Comparison of ENCODE assay signal across 13 cellular contexts in genomic region chr17:45077643-45078042, GRCh38. TPM values are rescaled to one million over a fixed set of nuclear protein-coding genes. Genes with fewer than 3 reads are reported as not detected.
DNase-seq lines count a peak whose midpoint lies in the region; ATAC-seq, FAIRE-seq and TF ChIP-seq lines count a peak whose summit lies in the region.
"Had no signal": no experiment of that assay in that cellular context is flagged by ENCODE, and none has a peak within 500 bp of the region (broad histone marks: within the 10 kb centered on the region; RNA-seq: fewer than 3 reads in every experiment).

No MANE protein-coding gene starts in this region.

- no peaks in the 10 kb centered on the region for H4K20me1 ChIP-seq in GM12878 (ENCODE audit: control insufficient read depth, insufficient read depth)
- H4K20me1 ChIP-seq in smooth muscle cell (ENCODE audit: low read depth): peaks cover 55% of the 10 kb centered on the region

- H3K9ac ChIP-seq in GM12878 (ENCODE audit: control insufficient read depth, insufficient read depth, low read length): no peak overlapping the region
- H3K9ac ChIP-seq in smooth muscle cell (ENCODE audit: low read depth): no peak overlapping the region

- no peak for TF ChIP-seq CTCF in GM12878 (IDR thresholded peaks at IDR 0.05 in 2 of 3, conservative IDR thresholded peaks at IDR 0.05 in 1 of 3; ENCODE audit: control insufficient read depth in 2 of 3, extremely low read depth in 1 of 3, insufficient read depth in 1 of 3, low read depth in 3 of 3, low read length in 3 of 3)
- no peak for TF ChIP-seq CTCF in stomach (IDR thresholded peaks at IDR 0.05)
- no peak for TF ChIP-seq CTCF in smooth muscle cell (IDR thresholded peaks at IDR 0.05; ENCODE audit: borderline replicate concordance, insufficient read depth, poor library complexity, severe bottlenecking)

- no peak for TF ChIP-seq RAD21 in GM12878 (IDR thresholded peaks at IDR 0.05; ENCODE audit: insufficient read depth, low read depth, low read length)

- H3K4me2 ChIP-seq in GM12878 (ENCODE audit: control insufficient read depth, insufficient read depth) (no peak overlapping the region), smooth muscle cell (no peak overlapping the region)

- DNase-seq in activated CD4-positive, alpha-beta T cell treated with anti-CD3 and anti-CD28 coated beads for 36 hours: no peak
- no peak for DNase-seq in activated CD4-positive, alpha-beta T cell treated with anti-CD3 and anti-CD28 coated beads, Interleukin-2, amount 10 ng/mL, durations not matched to agents 7 days and 5 days
- DNase-seq in NOMO-1 treated with DMSO at 0.1 percent for 48 hours (lab: John Stamatoyannopoulos, UW; ENCODE audit: unreplicated experiment): peak; percentile 96
- DNase-seq in GM12878 (ENCODE audit: low read depth, low spot score): peak; percentile 41
- no peak for DNase-seq in stomach
- DNase-seq in NCI-H2171 (lab: John Stamatoyannopoulos, UW): no peak
- no peak for DNase-seq in smooth muscle cell (lab: John Stamatoyannopoulos, UW; ENCODE audit: unreplicated experiment)
- no peak for DNase-seq in CD4-positive, alpha-beta memory T cell
- DNase-seq: glutamatergic neuron, NCI-H1105 treated with DMSO at 0.1 percent for 48 hours, NCI-H69 had no signal

- H3K36me3 ChIP-seq in GM12878 (ENCODE audit: control insufficient read depth in 2 of 2, insufficient read depth in 2 of 2, low read length in 1 of 2) (peaks cover 18 to 21% of the 10 kb centered on the region in 2 experiments), stomach (peaks cover 10 to 62% (median 56%) of the 10 kb centered on the region in 4 donors), smooth muscle cell (ENCODE audit: low read depth) (peaks cover 12% of the 10 kb centered on the region)
- peaks cover 24% of the 10 kb centered on the region for H3K36me3 ChIP-seq in CD4-positive, alpha-beta memory T cell (ENCODE audit: insufficient read depth, low read length)

- TF ChIP-seq POLR2A in GM12878 (IDR thresholded peaks at IDR 0.05; ENCODE audit: low read depth, low read length) (no peak), stomach (IDR thresholded peaks at IDR 0.05) (no peak)

- no peaks in the 10 kb centered on the region for H3K27me3 ChIP-seq in GM12878 (replicated peaks in 1 of 2; ENCODE audit: control insufficient read depth in 2 of 2, insufficient read depth in 2 of 2, low read length in 1 of 2)
- no peaks in the 10 kb centered on the region for H3K27me3 ChIP-seq in stomach
- no peaks in the 10 kb centered on the region for H3K27me3 ChIP-seq in smooth muscle cell (ENCODE audit: low read depth)
- H3K27me3 ChIP-seq in CD4-positive, alpha-beta memory T cell (ENCODE audit: insufficient read depth, low read length): no peaks in the 10 kb centered on the region
- H3K27me3 ChIP-seq: SJSA1 had no signal

- H3K27me3 Mint-ChIP-seq in activated CD4-positive, alpha-beta T cell treated with anti-CD3 and anti-CD28 coated beads for 36 hours: no peaks in the 10 kb centered on the region
- no peaks in the 10 kb centered on the region for H3K27me3 Mint-ChIP-seq in activated CD4-positive, alpha-beta T cell treated with anti-CD3 and anti-CD28 coated beads, Interleukin-2, amount 10 ng/mL, durations not matched to agents 7 days and 5 days
- no peaks in the 10 kb centered on the region for H3K27me3 Mint-ChIP-seq in CD4-positive, alpha-beta memory T cell

- RAD21 ChIA-PET in GM12878 (lab: Charles Lee; ENCODE audit: unreplicated experiment): no interaction called here

- no peak for TF ChIP-seq EP300 in GM12878 (IDR thresholded peaks at IDR 0.05; ENCODE audit: borderline replicate concordance in 1 of 2, control insufficient read depth in 1 of 2, low read depth in 2 of 2, low read length in 2 of 2)
- no peak for TF ChIP-seq EP300 in stomach (IDR thresholded peaks at IDR 0.05)

- 11% methylated on average over 3 of the region's 3 CpGs for WGBS in GM12878 (ENCODE audit: insufficient coverage, insufficient replicate concordance, low lambda C conversion rate, missing lambda C conversion rate)
- WGBS in stomach, 5 donors: 81 to 90% (median 86%) methylated on average over 3 of the region's 3 CpGs
- 87% methylated on average over 3 of the region's 3 CpGs for WGBS in smooth muscle cell (ENCODE audit: low lambda C conversion rate)

- peaks cover 38% of the 10 kb centered on the region for H3K4me1 Mint-ChIP-seq in activated CD4-positive, alpha-beta T cell treated with anti-CD3 and anti-CD28 coated beads for 36 hours
- H3K4me1 Mint-ChIP-seq in activated CD4-positive, alpha-beta T cell treated with anti-CD3 and anti-CD28 coated beads, Interleukin-2, amount 10 ng/mL, durations not matched to agents 7 days and 5 days: peaks cover 20% of the 10 kb centered on the region
- peaks cover 16 to 31% (median 22%) of the 10 kb centered on the region in 4 donors for H3K4me1 Mint-ChIP-seq in CD4-positive, alpha-beta memory T cell

- H3K9me3 Mint-ChIP-seq in activated CD4-positive, alpha-beta T cell treated with anti-CD3 and anti-CD28 coated beads for 36 hours (ENCODE audit: low read depth): no peaks in the 10 kb centered on the region
- H3K9me3 Mint-ChIP-seq in activated CD4-positive, alpha-beta T cell treated with anti-CD3 and anti-CD28 coated beads, Interleukin-2, amount 10 ng/mL, durations not matched to agents 7 days and 5 days: no peaks in the 10 kb centered on the region
- H3K9me3 Mint-ChIP-seq in CD4-positive, alpha-beta memory T cell: no peaks in the 10 kb centered on the region

- SMC1A ChIA-PET in GM12878 (lab: Charles Lee; ENCODE audit: uncharacterized antibody, unreplicated experiment): interaction anchor here (0.9 to 2.1 kb wide), 3 partner anchors 10 to 39 kb away, joined by 3 to 10 read pairs (median 4); no protein-coding TSS in a partner anchor

- in situ Hi-C loops in GM12878 (cut with MboI): no loop called here

- peaks cover 19% of the 10 kb centered on the region for H3K4me1 ChIP-seq in GM12878 (ENCODE audit: control insufficient read depth, insufficient read depth, low read length)
- peaks cover 0 to 48% (median 21%) of the 10 kb centered on the region in 4 donors for H3K4me1 ChIP-seq in stomach
- no peaks in the 10 kb centered on the region for H3K4me1 ChIP-seq in smooth muscle cell (ENCODE audit: low read depth)
- H3K4me1 ChIP-seq in CD4-positive, alpha-beta memory T cell (ENCODE audit: insufficient read depth, low read length): no peaks in the 10 kb centered on the region

- H3K9me3 ChIP-seq in GM12878 (replicated peaks; ENCODE audit: control insufficient read depth, insufficient read depth, low read length) (no peaks in the 10 kb centered on the region), stomach (no peaks in the 10 kb centered on the region), smooth muscle cell (replicated peaks; ENCODE audit: low read depth) (no peaks in the 10 kb centered on the region)
- H3K9me3 ChIP-seq in CD4-positive, alpha-beta memory T cell (ENCODE audit: control insufficient read depth in 1 of 2, low read length in 2 of 2): no peaks in the 10 kb centered on the region
- H3K9me3 ChIP-seq: SJSA1 had no signal

- peaks cover 15% of the 10 kb centered on the region for H3F3A ChIP-seq in smooth muscle cell (ENCODE audit: low read depth)

- H3K79me2 ChIP-seq in GM12878 (ENCODE audit: control insufficient read depth, insufficient read depth, low read length) (peaks cover 46% of the 10 kb centered on the region), smooth muscle cell (ENCODE audit: low read depth) (peaks cover 71% of the 10 kb centered on the region)

- FAIRE-seq in GM12878 (lab: Jason Lieb, UNC): peak; percentile 61
- FAIRE-seq: endometrium had no signal

- H3K4me3 ChIP-seq in GM12878 (no peak overlapping the region), stomach (no peak overlapping the region), smooth muscle cell (no peak overlapping the region)
- H3K4me3 ChIP-seq in CD4-positive, alpha-beta memory T cell (ENCODE audit: low read length in 2 of 2): no peak overlapping the region
- H3K4me3 ChIP-seq: SJSA1 had no signal

- ATAC-seq in activated CD4-positive, alpha-beta T cell treated with anti-CD3 and anti-CD28 coated beads for 36 hours: peak; percentile 63
- ATAC-seq in GM12878: peak; percentile 68

- no TSS peak for BruUV-seq in GM12878 (replicated peaks; lab: Mats Ljungman, UMichigan)

- H2AFZ ChIP-seq in GM12878 (ENCODE audit: control insufficient read depth, low read depth, low read length) (no peak overlapping the region), smooth muscle cell (ENCODE audit: low read depth) (no peak overlapping the region)

- peaks cover 36% of the 10 kb centered on the region for H3K36me3 Mint-ChIP-seq in activated CD4-positive, alpha-beta T cell treated with anti-CD3 and anti-CD28 coated beads for 36 hours (ENCODE audit: low read depth)
- peaks cover 29% of the 10 kb centered on the region for H3K36me3 Mint-ChIP-seq in activated CD4-positive, alpha-beta T cell treated with anti-CD3 and anti-CD28 coated beads, Interleukin-2, amount 10 ng/mL, durations not matched to agents 7 days and 5 days (ENCODE audit: low read depth)
- peaks cover 22 to 31% of the 10 kb centered on the region in 2 donors for H3K36me3 Mint-ChIP-seq in CD4-positive, alpha-beta memory T cell

- H3K4me3 Mint-ChIP-seq in activated CD4-positive, alpha-beta T cell treated with anti-CD3 and anti-CD28 coated beads for 36 hours: no peak overlapping the region
- H3K4me3 Mint-ChIP-seq in activated CD4-positive, alpha-beta T cell treated with anti-CD3 and anti-CD28 coated beads, Interleukin-2, amount 10 ng/mL, durations not matched to agents 7 days and 5 days: no peak overlapping the region
- H3K4me3 Mint-ChIP-seq in CD4-positive, alpha-beta memory T cell: no peak overlapping the region

- POLR2A ChIA-PET in activated CD4-positive, alpha-beta T cell treated with anti-CD3 and anti-CD28 coated beads for 36 hours (lab: Charles Lee): interaction anchor here (0.7 to 1.1 kb wide), 2 partner anchors 10 to 28 kb away, joined by 3 to 6 read pairs; no protein-coding TSS in a partner anchor
- POLR2A ChIA-PET in activated CD4-positive, alpha-beta T cell treated with anti-CD3 and anti-CD28 coated beads, Interleukin-2, amount 10 ng/mL, durations not matched to agents 7 days and 5 days (lab: Charles Lee): no interaction called here
- POLR2A ChIA-PET in GM12878 (lab: Charles Lee): no interaction called here
- POLR2A ChIA-PET in CD4-positive, alpha-beta memory T cell (lab: Charles Lee; ENCODE audit: partially characterized antibody): no interaction called here

- intact Hi-C loops in activated CD4-positive, alpha-beta T cell treated with anti-CD3 and anti-CD28 coated beads for 36 hours (cut with DNase I, micrococcal nuclease): no loop called here
- intact Hi-C loops in GM12878 (cut with micrococcal nuclease; ENCODE audit: unreplicated experiment) (no loop called here), stomach (cut with DNase I; ENCODE audit: low total_unique reads) (no loop called here)
- intact Hi-C loops in CD4-positive, alpha-beta memory T cell (cut with micrococcal nuclease): no loop called here

- H3K27ac ChIP-seq in GM12878 (ENCODE audit: control insufficient read depth, insufficient read depth) (peak overlapping the region; percentile 53), stomach (peak overlapping the region in 4 of 5 donors; percentile 15 to 75 (median 30)), smooth muscle cell (ENCODE audit: low read depth) (no peak overlapping the region)
- no peak overlapping the region for H3K27ac ChIP-seq in CD4-positive, alpha-beta memory T cell (ENCODE audit: low read depth, low read length)
- H3K27ac ChIP-seq: SJSA1 had no signal

- H3K27ac Mint-ChIP-seq in activated CD4-positive, alpha-beta T cell treated with anti-CD3 and anti-CD28 coated beads for 36 hours: no peak overlapping the region
- no peak overlapping the region for H3K27ac Mint-ChIP-seq in activated CD4-positive, alpha-beta T cell treated with anti-CD3 and anti-CD28 coated beads, Interleukin-2, amount 10 ng/mL, durations not matched to agents 7 days and 5 days
- peak overlapping the region in 2 of 7 donors; percentile 27 to 60 for H3K27ac Mint-ChIP-seq in CD4-positive, alpha-beta memory T cell

- CTCF ChIA-PET in activated CD4-positive, alpha-beta T cell treated with anti-CD3 and anti-CD28 coated beads for 36 hours (lab: Charles Lee): interaction anchor here (0.7 to 1.1 kb wide), 2 partner anchors 41 to 56 kb away, joined by 3 read pairs; no protein-coding TSS in a partner anchor
- CTCF ChIA-PET in activated CD4-positive, alpha-beta T cell treated with anti-CD3 and anti-CD28 coated beads, Interleukin-2, amount 10 ng/mL, durations not matched to agents 7 days and 5 days (lab: Charles Lee): no interaction called here
- CTCF ChIA-PET in GM12878 (lab: Yijun Ruan, JAX): interaction anchor here (1.3 to 1.6 kb wide), 2 partner anchors 21 to 157 kb away, joined by 6 read pairs; no protein-coding TSS in a partner anchor
- CTCF ChIA-PET in CD4-positive, alpha-beta memory T cell (lab: Charles Lee; ENCODE audit: partially characterized antibody): no interaction called here

RNA-seq across cellular contexts. Expression of gene NMT1, which starts 16.5 kb away (rescaled TPM):
- total RNA-seq in activated CD4-positive, alpha-beta T cell treated with anti-CD3 and anti-CD28 coated beads for 36 hours: 100 to 1,000 TPM; 170 to 175 TPM
- total RNA-seq in activated CD4-positive, alpha-beta T cell treated with anti-CD3 and anti-CD28 coated beads, Interleukin-2, amount 10 ng/mL, durations not matched to agents 7 days and 5 days: 100 to 1,000 TPM; 118 to 138 TPM
- 95.0 and 103 TPM in 2 replicates for total RNA-seq in GM12878 (2013; cell fraction: nucleolus; rRNA removed)
- total RNA-seq in GM12878 (2014; rRNA removed) (118 and 121 TPM in 2 replicates), GM12878 (2014; rRNA removed; fragmentation: Illumina TruSeq; extraction: Trizol) (391 and 395 TPM in 2 replicates), GM12878 (2021) (204 and 223 TPM in 2 replicates), stomach (100 to 1,000 TPM in 2 of 5 donors, 10 to 100 TPM in 3; 30.1 to 229 (median 74.0) TPM), smooth muscle cell (78.7 and 87.6 TPM in 2 replicates)
- 42.9 TPM for polyA plus RNA-seq in GM12878 (2011; ENCODE audit: low read depth)
- polyA plus RNA-seq in GM12878 (2011; rRNA removed) (116 and 138 TPM in 2 replicates), GM12878 (2014; fragmentation: Illumina TruSeq; extraction: Trizol) (80.7 and 216 TPM in 2 replicates), GM12878 (2014; fragmentation: Nextera tagmentation; extraction: Ambion mirVana) (100 to 1,000 TPM; 282 to 342 TPM), GM12878 (2014; rRNA removed) (96.7 and 112 TPM in 2 replicates), GM12878 (2016; fragmentation: Nextera tagmentation; extraction: Ambion mirVana) (100 to 1,000 TPM; 221 to 226 TPM), stomach (100 to 1,000 TPM in 1 of 3 donors, 10 to 100 TPM in 2; 23.3 to 230 (median 49.7) TPM), smooth muscle cell (105 and 148 TPM in 2 replicates)
- polyA plus RNA-seq in GM12878 (2011; cell fraction: cytosol; rRNA removed): 65.2 and 75.7 TPM in 2 replicates
- polyA plus RNA-seq in GM12878 (2011; cell fraction: nucleus; rRNA removed): 129 and 147 TPM in 2 replicates
- 87.9 and 96.7 TPM in 2 replicates for polyA plus RNA-seq in GM12878 (2012)
- polyA minus RNA-seq in GM12878 (2011; rRNA and poly(A)+ RNA removed): 62.4 and 90.4 TPM in 2 replicates
- 128 and 150 TPM in 2 replicates for polyA minus RNA-seq in GM12878 (2011; cell fraction: cytosol; rRNA and poly(A)+ RNA removed)
- 33.1 and 219 TPM in 2 replicates for polyA minus RNA-seq in GM12878 (2011; cell fraction: nucleus; rRNA and poly(A)+ RNA removed)
- total RNA-seq in CD4-positive, alpha-beta memory T cell: 100 to 1,000 TPM; 125 to 126 TPM
- 10 to 100 TPM; 56.2 to 75.7 TPM for polyA plus RNA-seq in CD4-positive, alpha-beta memory T cell

RNA-seq across cellular contexts. Expression of gene DCAKD, which starts 26.2 kb away (rescaled TPM):
- total RNA-seq in activated CD4-positive, alpha-beta T cell treated with anti-CD3 and anti-CD28 coated beads for 36 hours: 10 to 100 TPM; 34.8 to 36.2 TPM
- 10 to 100 TPM; 36.5 to 38.6 TPM for total RNA-seq in activated CD4-positive, alpha-beta T cell treated with anti-CD3 and anti-CD28 coated beads, Interleukin-2, amount 10 ng/mL, durations not matched to agents 7 days and 5 days
- total RNA-seq in GM12878 (2013; cell fraction: nucleolus; rRNA removed): 35.2 and 43.0 TPM in 2 replicates
- total RNA-seq in GM12878 (2014; rRNA removed) (49.4 and 62.7 TPM in 2 replicates), GM12878 (2014; rRNA removed; fragmentation: Illumina TruSeq; extraction: Trizol) (23.0 and 27.9 TPM in 2 replicates), GM12878 (2021) (44.4 and 45.8 TPM in 2 replicates), stomach (10 to 100 TPM in 3 of 5 donors, 1 to 10 TPM in 2; 2.3 to 22.9 (median 14.9) TPM), smooth muscle cell (24.3 and 42.3 TPM in 2 replicates)
- polyA plus RNA-seq in GM12878 (2011; ENCODE audit: low read depth): 11.7 TPM
- polyA plus RNA-seq in GM12878 (2011; rRNA removed) (14.1 and 32.8 TPM in 2 replicates), GM12878 (2014; fragmentation: Illumina TruSeq; extraction: Trizol) (18.9 and 21.5 TPM in 2 replicates), GM12878 (2014; fragmentation: Nextera tagmentation; extraction: Ambion mirVana) (10 to 100 TPM; 11.6 to 11.7 TPM), GM12878 (2014; rRNA removed) (45.7 and 46.5 TPM in 2 replicates), GM12878 (2016; fragmentation: Nextera tagmentation; extraction: Ambion mirVana) (10 to 100 TPM; 43.8 to 46.1 TPM), stomach (10 to 100 TPM in 2 of 3 donors, 1 to 10 TPM in 1; 9.5 to 17.2 (median 11.5) TPM), smooth muscle cell (25.7 and 28.4 TPM in 2 replicates)
- polyA plus RNA-seq in GM12878 (2011; cell fraction: cytosol; rRNA removed): 55.7 and 60.8 TPM in 2 replicates
- polyA plus RNA-seq in GM12878 (2011; cell fraction: nucleus; rRNA removed): 57.5 and 71.0 TPM in 2 replicates
- 26.3 and 28.2 TPM in 2 replicates for polyA plus RNA-seq in GM12878 (2012)
- 29.1 and 56.8 TPM in 2 replicates for polyA minus RNA-seq in GM12878 (2011; rRNA and poly(A)+ RNA removed)
- polyA minus RNA-seq in GM12878 (2011; cell fraction: cytosol; rRNA and poly(A)+ RNA removed): 22.7 and 27.9 TPM in 2 replicates
- polyA minus RNA-seq in GM12878 (2011; cell fraction: nucleus; rRNA and poly(A)+ RNA removed): 21.2 and 26.2 TPM in 2 replicates
- total RNA-seq in CD4-positive, alpha-beta memory T cell: 10 to 100 TPM; 32.0 to 32.1 TPM
- polyA plus RNA-seq in CD4-positive, alpha-beta memory T cell: 10 to 100 TPM in 1 of 2 donors, 1 to 10 TPM in 1; 8.8 to 16.2 TPM

RNA-seq across cellular contexts. Expression of gene PLCD3, which starts 54.7 kb away (rescaled TPM):
- 1 to 10 TPM; 2.9 to 3.4 TPM for total RNA-seq in activated CD4-positive, alpha-beta T cell treated with anti-CD3 and anti-CD28 coated beads for 36 hours
- total RNA-seq in activated CD4-positive, alpha-beta T cell treated with anti-CD3 and anti-CD28 coated beads, Interleukin-2, amount 10 ng/mL, durations not matched to agents 7 days and 5 days: 1 to 10 TPM; 3.0 to 4.1 TPM
- 0.12 and 1.5 TPM in 2 replicates for total RNA-seq in GM12878 (2013; cell fraction: nucleolus; rRNA removed)
- total RNA-seq in GM12878 (2014; rRNA removed): 0.45 and 0.76 TPM in 2 replicates
- total RNA-seq in GM12878 (2014; rRNA removed; fragmentation: Illumina TruSeq; extraction: Trizol): 0.28 and 0.36 TPM in 2 replicates
- 1.6 and 2.4 TPM in 2 replicates for total RNA-seq in GM12878 (2021)
- polyA plus RNA-seq in GM12878 (2011; ENCODE audit: low read depth): not detected
- polyA plus RNA-seq in GM12878 (2011; rRNA removed): 0.52 and 1.2 TPM in 2 replicates
- polyA plus RNA-seq in GM12878 (2011; cell fraction: cytosol; rRNA removed): 0.99 and 1.9 TPM in 2 replicates
- 1.6 and 2.0 TPM in 2 replicates for polyA plus RNA-seq in GM12878 (2011; cell fraction: nucleus; rRNA removed)
- 0.41 and 0.88 TPM in 2 replicates for polyA plus RNA-seq in GM12878 (2012)
- 0.03 and 1.6 TPM in 2 replicates for polyA plus RNA-seq in GM12878 (2014; fragmentation: Illumina TruSeq; extraction: Trizol)
- polyA plus RNA-seq in GM12878 (2014; fragmentation: Nextera tagmentation; extraction: Ambion mirVana): under 1 TPM; 0.02 to 0.04 TPM
- 1.2 and 1.6 TPM in 2 replicates for polyA plus RNA-seq in GM12878 (2014; rRNA removed)
- polyA plus RNA-seq in GM12878 (2016; fragmentation: Nextera tagmentation; extraction: Ambion mirVana): under 1 TPM; 0.13 to 0.43 TPM
- polyA minus RNA-seq in GM12878 (2011; rRNA and poly(A)+ RNA removed): 1.5 and 4.4 TPM in 2 replicates
- 2.7 and 3.5 TPM in 2 replicates for polyA minus RNA-seq in GM12878 (2011; cell fraction: cytosol; rRNA and poly(A)+ RNA removed)
- 0.60 and 1.1 TPM in 2 replicates for polyA minus RNA-seq in GM12878 (2011; cell fraction: nucleus; rRNA and poly(A)+ RNA removed)
- total RNA-seq in stomach: 100 to 1,000 TPM in 1 of 5 donors, 10 to 100 TPM in 3, 1 to 10 TPM in 1; 7.6 to 215 (median 31.0) TPM
- 100 to 1,000 TPM in 1 of 3 donors, 10 to 100 TPM in 2; 17.2 to 106 (median 53.2) TPM for polyA plus RNA-seq in stomach
- total RNA-seq in smooth muscle cell: 24.0 and 43.3 TPM in 2 replicates
- polyA plus RNA-seq in smooth muscle cell: 33.4 and 33.7 TPM in 2 replicates
- total RNA-seq in CD4-positive, alpha-beta memory T cell: 1 to 10 TPM; 3.8 to 6.0 TPM
- polyA plus RNA-seq in CD4-positive, alpha-beta memory T cell: under 1 TPM; 0.30 to 0.80 TPM

RNA-seq across cellular contexts. Expression of gene ACBD4, which starts 57.8 kb away (rescaled TPM):
- 10 to 100 TPM; 12.7 to 13.4 TPM for total RNA-seq in activated CD4-positive, alpha-beta T cell treated with anti-CD3 and anti-CD28 coated beads for 36 hours
- total RNA-seq in activated CD4-positive, alpha-beta T cell treated with anti-CD3 and anti-CD28 coated beads, Interleukin-2, amount 10 ng/mL, durations not matched to agents 7 days and 5 days: 10 to 100 TPM; 18.4 to 19.7 TPM
- total RNA-seq in GM12878 (2013; cell fraction: nucleolus; rRNA removed): 14.7 and 14.8 TPM in 2 replicates
- total RNA-seq in GM12878 (2014; rRNA removed) (8.1 and 10.2 TPM in 2 replicates), GM12878 (2014; rRNA removed; fragmentation: Illumina TruSeq; extraction: Trizol) (5.4 and 5.7 TPM in 2 replicates), GM12878 (2021) (10.0 and 10.1 TPM in 2 replicates), stomach (10 to 100 TPM in 3 of 5 donors, 1 to 10 TPM in 2; 4.6 to 24.6 (median 15.2) TPM), smooth muscle cell (0.49 and 4.6 TPM in 2 replicates)
- 2.2 TPM for polyA plus RNA-seq in GM12878 (2011; ENCODE audit: low read depth)
- polyA plus RNA-seq in GM12878 (2011; rRNA removed) (4.4 and 6.5 TPM in 2 replicates), GM12878 (2014; fragmentation: Illumina TruSeq; extraction: Trizol) (4.5 and 5.7 TPM in 2 replicates), GM12878 (2014; fragmentation: Nextera tagmentation; extraction: Ambion mirVana) (under 1 TPM; 0.20 to 0.27 TPM), GM12878 (2014; rRNA removed) (13.8 and 17.6 TPM in 2 replicates), GM12878 (2016; fragmentation: Nextera tagmentation; extraction: Ambion mirVana) (1 to 10 TPM; 7.2 to 9.9 TPM), stomach (10 to 100 TPM; 16.1 to 23.1 (median 18.1) TPM), smooth muscle cell (5.0 and 5.9 TPM in 2 replicates)
- polyA plus RNA-seq in GM12878 (2011; cell fraction: cytosol; rRNA removed): 6.3 and 10.3 TPM in 2 replicates
- 28.8 and 29.4 TPM in 2 replicates for polyA plus RNA-seq in GM12878 (2011; cell fraction: nucleus; rRNA removed)
- 10.5 and 11.0 TPM in 2 replicates for polyA plus RNA-seq in GM12878 (2012)
- 2.6 and 6.4 TPM in 2 replicates for polyA minus RNA-seq in GM12878 (2011; rRNA and poly(A)+ RNA removed)
- polyA minus RNA-seq in GM12878 (2011; cell fraction: cytosol; rRNA and poly(A)+ RNA removed): 2.5 and 4.0 TPM in 2 replicates
- polyA minus RNA-seq in GM12878 (2011; cell fraction: nucleus; rRNA and poly(A)+ RNA removed): 11.6 and 15.2 TPM in 2 replicates
- 10 to 100 TPM; 41.9 to 48.1 TPM for total RNA-seq in CD4-positive, alpha-beta memory T cell
- 10 to 100 TPM; 10.3 to 10.5 TPM for polyA plus RNA-seq in CD4-positive, alpha-beta memory T cell

Comparison
In these comparisons a context has a peak if more than half of its experiments do, and no peak if none do; other contexts are left out.
1. CTCF ChIA-PET loops: an anchor here in activated CD4-positive, alpha-beta T cell treated with anti-CD3 and anti-CD28 coated beads for 36 hours (0.7 to 1.1 kb wide) and GM12878 (1.3 to 1.6 kb wide); none called in activated CD4-positive, alpha-beta T cell treated with anti-CD3 and anti-CD28 coated beads, Interleukin-2, amount 10 ng/mL, durations not matched to agents 7 days and 5 days and CD4-positive, alpha-beta memory T cell.
2. DNase-seq: peak in NOMO-1 treated with DMSO at 0.1 percent for 48 hours (single experiment) and GM12878 (single experiment); none in activated CD4-positive, alpha-beta T cell treated with anti-CD3 and anti-CD28 coated beads for 36 hours (single experiment), activated CD4-positive, alpha-beta T cell treated with anti-CD3 and anti-CD28 coated beads, Interleukin-2, amount 10 ng/mL, durations not matched to agents 7 days and 5 days (single experiment), stomach (single experiment), NCI-H2171 (single experiment), smooth muscle cell (single experiment) and CD4-positive, alpha-beta memory T cell (0 of 5).
3. H3K27ac ChIP-seq: peak in GM12878 (single experiment) and stomach (4 of 5); none in smooth muscle cell (single experiment) and CD4-positive, alpha-beta memory T cell (single experiment).